ENCODE assay signal across 1 cellular context in genomic region chr7:1842321-1843221, GRCh38.
A peak's percentile ranks its signal among the peaks of the same experiment; 100 is the strongest.
TF ChIP-seq lines count a peak whose summit lies in the region.

No MANE protein-coding gene starts in this region.

TF ChIP-seq in HepG2, 621 proteins besides CTCF, POLR2A, EP300 and RAD21 (continued from another document and continues in another):
- peak; percentile 47; the same call in 1 of the 2 replicates for TF ChIP-seq BCL3 (CRISPR knock-in tag; IDR thresholded peaks at IDR 0.05)
- no peak for TF ChIP-seq FOXA3 (CRISPR knock-in tag; IDR thresholded peaks at IDR 0.05)
- TF ChIP-seq MTERF4 (CRISPR knock-in tag; IDR thresholded peaks at IDR 0.05) = no peak
- TF ChIP-seq WIZ (CRISPR knock-in tag; IDR thresholded peaks at IDR 0.05) = no peak
- no peak for TF ChIP-seq HMG20B (CRISPR knock-in tag; conservative IDR thresholded peaks at IDR 0.05)
- TF ChIP-seq ZNF496 (CRISPR knock-in tag; IDR thresholded peaks at IDR 0.05; ENCODE audit: insufficient replicate concordance) = no peak
- TF ChIP-seq GABPA (IDR thresholded peaks at IDR 0.05; ENCODE audit: low read depth, low read length) = no peak
- peak; percentile 76 for TF ChIP-seq GABPA (CRISPR knock-in tag; IDR thresholded peaks at IDR 0.05; ENCODE audit: low read depth)
- TF ChIP-seq CREB1 (IDR thresholded peaks at IDR 0.05) = no peak
- TF ChIP-seq CREB1 (CRISPR knock-in tag; IDR thresholded peaks at IDR 0.05) = no peak
- no peak for TF ChIP-seq ATM (IDR thresholded peaks at IDR 0.05; ENCODE audit: borderline replicate concordance)
- TF ChIP-seq CBX2 (IDR thresholded peaks at IDR 0.05; ENCODE audit: low read depth, low read length) = no peak
- no peak for TF ChIP-seq CBX2 (CRISPR knock-in tag; IDR thresholded peaks at IDR 0.05; ENCODE audit: low read depth)
- TF ChIP-seq ZBTB26 (CRISPR knock-in tag; IDR thresholded peaks at IDR 0.05; ENCODE audit: borderline replicate concordance) = peak; percentile 65; the same call in 1 of the 2 replicates
- peak; percentile 45; the same call in 1 of the 2 replicates for TF ChIP-seq ZNF614 (CRISPR knock-in tag; IDR thresholded peaks at IDR 0.05; ENCODE audit: borderline replicate concordance)
- TF ChIP-seq ZNF143 (CRISPR knock-in tag; IDR thresholded peaks at IDR 0.05) = no peak
- TF ChIP-seq ZNF740 (CRISPR knock-in tag; IDR thresholded peaks at IDR 0.05) = no peak
- no peak for TF ChIP-seq NCOR1 (IDR thresholded peaks at IDR 0.05; ENCODE audit: borderline replicate concordance, low read length)
- no peak for TF ChIP-seq CREBL2 (CRISPR knock-in tag; IDR thresholded peaks at IDR 0.05; ENCODE audit: borderline replicate concordance)
- 0 out of 2 replicates have a peak, but pooled peaks have one; percentile 59 for TF ChIP-seq ZSCAN25 (CRISPR knock-in tag; IDR thresholded peaks at IDR 0.05)
- peak; percentile 72 for TF ChIP-seq ZNF331 (CRISPR knock-in tag; IDR thresholded peaks at IDR 0.05)
- peak; percentile 56; the same call in 1 of the 2 replicates for TF ChIP-seq ZNF441 (CRISPR knock-in tag; IDR thresholded peaks at IDR 0.05; ENCODE audit: borderline replicate concordance)
- TF ChIP-seq KLF9 (CRISPR knock-in tag; IDR thresholded peaks at IDR 0.05; ENCODE audit: low read depth) = no peak
- TF ChIP-seq PHF8 (CRISPR knock-in tag; IDR thresholded peaks at IDR 0.05) = no peak
- no peak for TF ChIP-seq ZNF691 (CRISPR knock-in tag; IDR thresholded peaks at IDR 0.05; ENCODE audit: borderline replicate concordance, low read depth)
- peak; percentile 83 for TF ChIP-seq GABPB1 (CRISPR knock-in tag; IDR thresholded peaks at IDR 0.05)
- no peak for TF ChIP-seq CREM (IDR thresholded peaks at IDR 0.05)
- no peak for TF ChIP-seq CREM (CRISPR knock-in tag; IDR thresholded peaks at IDR 0.05)
- no peak for TF ChIP-seq ZNF839 (CRISPR knock-in tag; IDR thresholded peaks at IDR 0.05; ENCODE audit: borderline replicate concordance)
- no peak for TF ChIP-seq ZNF263 (CRISPR knock-in tag; IDR thresholded peaks at IDR 0.05)
- no peak for TF ChIP-seq ZBTB8A (CRISPR knock-in tag; IDR thresholded peaks at IDR 0.05; ENCODE audit: borderline replicate concordance, low read depth)
- TF ChIP-seq ZSCAN29 (CRISPR knock-in tag; conservative IDR thresholded peaks at IDR 0.05) = no peak
- TF ChIP-seq ZNF138 (CRISPR knock-in tag; IDR thresholded peaks at IDR 0.05; ENCODE audit: low read depth) = no peak
- TF ChIP-seq ZNF562 (CRISPR knock-in tag; IDR thresholded peaks at IDR 0.05; ENCODE audit: borderline replicate concordance) = no peak
- no peak for TF ChIP-seq ZNF7 (CRISPR knock-in tag; IDR thresholded peaks at IDR 0.05)
- no peak for TF ChIP-seq NAIF1 (CRISPR knock-in tag; IDR thresholded peaks at IDR 0.05; ENCODE audit: borderline replicate concordance)
- no peak for TF ChIP-seq TAF15 (IDR thresholded peaks at IDR 0.05; ENCODE audit: low read depth, low read length, poor library complexity, severe bottlenecking)
- no peak for TF ChIP-seq ZFP1 (CRISPR knock-in tag; IDR thresholded peaks at IDR 0.05)
- TF ChIP-seq SP1 (IDR thresholded peaks at IDR 0.05) = no peak
- no peak for TF ChIP-seq SP1 (CRISPR knock-in tag; IDR thresholded peaks at IDR 0.05)
- TF ChIP-seq ONECUT2 (CRISPR knock-in tag; IDR thresholded peaks at IDR 0.05) = no peak
- TF ChIP-seq PBX2 (CRISPR knock-in tag; IDR thresholded peaks at IDR 0.05) = no peak
- no peak for TF ChIP-seq KLF13 (CRISPR knock-in tag; IDR thresholded peaks at IDR 0.05)
- TF ChIP-seq HHEX (CRISPR knock-in tag; IDR thresholded peaks at IDR 0.05) = no peak
- no peak for TF ChIP-seq FOSL2 (CRISPR knock-in tag; IDR thresholded peaks at IDR 0.05)
- no peak; the same call in 1 of the 2 replicates for TF ChIP-seq RNF2 (conservative IDR thresholded peaks at IDR 0.05; ENCODE audit: low read depth)
- TF ChIP-seq NFATC3 (CRISPR knock-in tag; IDR thresholded peaks at IDR 0.05) = no peak
- TF ChIP-seq ZNF275 (CRISPR knock-in tag; IDR thresholded peaks at IDR 0.05; ENCODE audit: borderline replicate concordance) = no peak
- TF ChIP-seq ELF1 (CRISPR knock-in tag; IDR thresholded peaks at IDR 0.05) = no peak
- peak; percentile 86 for TF ChIP-seq ZNF770 (CRISPR knock-in tag; IDR thresholded peaks at IDR 0.05)
- TF ChIP-seq BHLHE40 (IDR thresholded peaks at IDR 0.05; ENCODE audit: low read length) = 0 out of 2 replicates have a peak, but pooled peaks have one; percentile 9
- no peak for TF ChIP-seq ZNF510 (CRISPR knock-in tag; IDR thresholded peaks at IDR 0.05; ENCODE audit: low read depth)
- TF ChIP-seq CREB3 (CRISPR knock-in tag; IDR thresholded peaks at IDR 0.05) = no peak
- TF ChIP-seq ZNF619 (CRISPR knock-in tag; IDR thresholded peaks at IDR 0.05) = no peak
- TF ChIP-seq ATF2 (CRISPR knock-in tag; IDR thresholded peaks at IDR 0.05) = no peak
- TF ChIP-seq ZNF569 (CRISPR knock-in tag; IDR thresholded peaks at IDR 0.05; ENCODE audit: borderline replicate concordance) = no peak
- TF ChIP-seq SP2 (CRISPR knock-in tag; IDR thresholded peaks at IDR 0.05) = no peak
- TF ChIP-seq ZBTB10 (CRISPR knock-in tag; IDR thresholded peaks at IDR 0.05; ENCODE audit: borderline replicate concordance) = no peak
- TF ChIP-seq CHD4 (IDR thresholded peaks at IDR 0.05; ENCODE audit: borderline replicate concordance, low read length) = no peak
- TF ChIP-seq MYNN (CRISPR knock-in tag; IDR thresholded peaks at IDR 0.05; ENCODE audit: low read depth) = no peak
